1 cellular context compared by ENCODE assay signal in the genomic region with DNA sequence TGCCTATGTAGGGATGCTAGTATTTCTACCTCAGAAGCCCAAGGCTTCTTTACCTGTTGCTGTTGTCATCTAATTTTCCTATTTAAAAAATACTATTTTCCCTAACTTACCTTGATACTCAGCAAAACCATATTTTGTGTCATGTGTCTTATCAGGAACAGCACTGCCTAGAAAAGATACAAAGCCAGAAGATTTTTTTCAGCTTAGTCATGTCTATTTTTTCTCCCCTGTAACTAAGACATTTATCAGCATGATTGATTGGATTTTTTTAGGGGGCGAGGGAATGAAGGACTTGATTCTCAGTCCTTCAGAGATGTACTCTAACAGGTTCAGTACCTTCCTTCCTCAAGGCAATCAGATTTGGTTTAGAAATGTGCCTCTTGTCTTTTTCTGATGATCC.
TF ChIP-seq lines count a peak whose summit lies in the region.

No MANE protein-coding gene starts in this region.

TF ChIP-seq in HCT116, 20 proteins besides CTCF, POLR2A, EP300 and RAD21 (continued from another document):
- TF ChIP-seq JUND (IDR thresholded peaks at IDR 0.05): 0 out of 2 replicates have a peak, but pooled peaks have one; percentile 9
- TF ChIP-seq ELF1 (IDR thresholded peaks at IDR 0.05; ENCODE audit: borderline replicate concordance, low read depth): no peak
